Comparison of ENCODE assay signal across 27 cellular contexts in genomic region chr10:131371571-131371970, GRCh38.
"Had no signal": no experiment of that assay in that cellular context is flagged by ENCODE, and none has a peak within 500 bp of the region (broad histone marks: within the 10 kb centered on the region; RNA-seq: fewer than 3 reads in every experiment).

No MANE protein-coding gene starts in this region.

- DNase-seq: naive thymus-derived CD8-positive, alpha-beta T cell; nephron progenitor cell; occipital lobe; ovary; psoas muscle; right cardiac atrium; right lobe of liver; spleen; stimulated activated CD4-positive, alpha-beta T cell treated with anti-CD3 and anti-CD28 coated beads, Interleukin-12 subunit alpha, Interleukin-12 subunit beta, amount 100 ng/mL, for 4 hours; stimulated activated CD4-positive, alpha-beta T cell treated with anti-CD3 and anti-CD28 coated beads, Interleukin-1b, Interleukin-23, amount 100 ng/mL, for 48 hours; stimulated activated CD4-positive, alpha-beta T cell treated with anti-CD3 and anti-CD28 coated beads, Interleukin-4, amount 100 ng/mL, for 1 hour; stimulated activated CD4-positive, alpha-beta T cell treated with anti-CD3 and anti-CD28 coated beads, Interleukin-4, amount 100 ng/mL, for 4 hours; stimulated activated CD8-positive, alpha-beta memory T cell treated with anti-CD3 and anti-CD28 coated beads, Interleukin-4, amount 100 ng/mL, for 48 hours; stimulated activated naive CD4-positive, alpha-beta T cell; stimulated activated naive CD8-positive, alpha-beta T cell treated with anti-CD3 and anti-CD28 coated beads, Interleukin-15, amount 100 ng/mL, for 72 hours; stimulated activated naive CD8-positive, alpha-beta T cell treated with anti-CD3 and anti-CD28 coated beads, Interleukin-15, Interleukin-2, amounts not matched to agents 100 U/mL and 50 U/mL, for 24 hours; substantia nigra; testis; tibial artery; transverse colon; upper lobe of right lung; uterus had no signal

- H3K27ac ChIP-seq: ovary, parathyroid adenoma, psoas muscle, right lobe of liver, skin epidermis, spleen, suprapubic skin, testis, tibial artery, transverse colon, upper lobe of right lung, uterus had no signal

- ATAC-seq: naive thymus-derived CD8-positive, alpha-beta T cell; psoas muscle; right cardiac atrium; right lobe of liver; stimulated activated memory B cell treated with anti-CD40 and anti-IgM and Interleukin-4, amounts not matched to agents 10 μg/mL and 1 μg/mL and 100 μg/mL, for 72 hours; stimulated activated naive CD8-positive, alpha-beta T cell treated with anti-CD3 and anti-CD28 coated beads, Interleukin-15, amount 100 ng/mL, for 72 hours; stimulated activated naive CD8-positive, alpha-beta T cell treated with anti-CD3 and anti-CD28 coated beads, Interleukin-15, Interleukin-2, amounts not matched to agents 100 U/mL and 50 U/mL, for 24 hours; upper lobe of right lung had no signal

- H3K27me3 ChIP-seq: ovary, right lobe of liver, testis, transverse colon, upper lobe of right lung, uterus had no signal

- H3K79me2 ChIP-seq: parathyroid adenoma had no signal

- H3K36me3 ChIP-seq: ovary, right lobe of liver, spleen, suprapubic skin, tibial artery, transverse colon, upper lobe of right lung, uterus had no signal

- H3K4me1 ChIP-seq: parathyroid adenoma, psoas muscle, right lobe of liver, spleen, suprapubic skin, testis, tibial artery, transverse colon, upper lobe of right lung, uterus had no signal

- H2AFZ ChIP-seq: parathyroid adenoma had no signal

- H3K4me2 ChIP-seq: smooth muscle cell had no signal

- H3K9ac ChIP-seq: parathyroid adenoma had no signal

- H3K9me3 ChIP-seq: ovary, right lobe of liver, testis, transverse colon, upper lobe of right lung had no signal

- H3K4me3 ChIP-seq: ovary, psoas muscle, right lobe of liver, skin epidermis, smooth muscle cell, spleen, suprapubic skin, testis, tibial artery, transverse colon, upper lobe of right lung, uterus had no signal
